Comparison of ENCODE assay signal across 8 cellular contexts in the genomic region with DNA sequence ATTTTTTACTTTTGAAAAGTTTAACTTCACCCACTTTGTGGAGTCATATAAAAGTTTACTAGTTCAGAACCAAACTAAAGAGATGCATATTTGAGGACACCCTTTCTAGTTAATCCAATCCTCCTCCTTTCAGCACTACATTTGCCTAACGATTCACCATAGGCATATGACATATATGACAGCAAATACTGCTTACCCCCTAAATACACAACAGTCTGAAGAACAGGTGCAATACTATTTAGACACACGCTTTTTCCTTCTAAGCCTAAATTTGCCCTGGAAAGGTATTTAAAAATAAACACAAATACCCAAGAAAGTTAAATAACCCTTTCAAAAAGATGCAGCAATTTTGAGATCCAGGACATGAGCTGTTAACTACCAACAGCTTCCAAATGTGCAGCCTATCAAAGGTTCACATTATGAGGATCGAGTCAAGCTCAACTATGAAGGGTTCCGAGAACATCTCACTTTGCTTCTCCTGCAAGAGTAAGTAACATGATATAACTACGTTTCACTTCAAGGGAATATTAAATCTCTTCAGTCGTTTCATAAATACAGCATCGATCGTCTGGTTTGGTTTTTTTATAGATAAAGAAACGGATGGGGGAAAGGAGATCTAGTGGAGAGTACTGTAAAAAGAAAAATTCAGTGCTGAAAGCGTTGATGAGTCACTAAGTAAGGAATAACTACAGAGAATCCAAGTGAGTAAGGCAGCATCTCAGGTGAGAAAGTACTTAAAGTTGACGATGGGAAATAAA. TPM values are rescaled to one million over a fixed set of nuclear protein-coding genes. Genes with fewer than 3 reads are reported as not detected.
A peak's percentile ranks its signal among the peaks of the same experiment; 100 is the strongest.
DNase-seq lines count a peak whose midpoint lies in the region; ATAC-seq and TF ChIP-seq lines count a peak whose summit lies in the region.

No MANE protein-coding gene starts in this region.

- no peak for TF ChIP-seq CTCF in GM12875 (IDR thresholded peaks at IDR 0.05; ENCODE audit: borderline replicate concordance, insufficient read depth, low read depth, low read length)
- no peak for TF ChIP-seq CTCF in Panc1 (IDR thresholded peaks at IDR 0.05)
- TF ChIP-seq CTCF in omental fat pad (IDR thresholded peaks at IDR 0.05), result no peak
- TF ChIP-seq CTCF in GM13977 (IDR thresholded peaks at IDR 0.05; ENCODE audit: extremely low read depth, insufficient read depth, missing control alignments), result no peak

- H3K9me3 ChIP-seq in Panc1 (ENCODE audit: control insufficient read depth, insufficient read depth, low read depth, low read length), result no peaks in the 10 kb centered on the region

- DNase-seq in Panc1 (ENCODE audit: low read depth, low spot score) (no peak), erythroblast (lab: John Stamatoyannopoulos, UW) (peak in 1 of 2 experiments; percentile 75), omental fat pad (ENCODE audit: low spot score) (no peak), GM13977 (ENCODE audit: low spot score) (no peak), SIG-M5 (lab: John Stamatoyannopoulos, UW) (no peak), hippocampal formation (lab: John Stamatoyannopoulos, UW) (no peak)

- BruUV-seq in Panc1 (replicated peaks; lab: Mats Ljungman, UMichigan), result no TSS peak

- intact Hi-C loops in Panc1 (cut with micrococcal nuclease; ENCODE audit: unreplicated experiment), result no loop called here

- POLR2A ChIA-PET in Panc1 (lab: Charles Lee), result no interaction called here

- ATAC-seq in Panc1, result no peak
- ATAC-seq in omental fat pad (ENCODE audit: low FRiP score), result peak; percentile 13
- no peak for ATAC-seq in HG03378 (IDR thresholded peaks at IDR 0.05; ENCODE audit: unreplicated experiment)

- peak overlapping the region; percentile 77 for H3K27ac ChIP-seq in Panc1 (ENCODE audit: low read length)

- H3K27me3 ChIP-seq in Panc1 (ENCODE audit: control insufficient read depth, insufficient read depth, low read length), result no peaks in the 10 kb centered on the region

- peaks cover 7% of the 10 kb centered on the region; the same call in 1 of the 2 replicates for H3K4me1 ChIP-seq in Panc1 (ENCODE audit: control insufficient read depth, insufficient read depth, low read length)

- in situ Hi-C loops in Panc1 (cut with HindIII; ENCODE audit: low pct_unique_long_range_greater_than_20kb, low sequenced_read_pairs), result no loop called here
- in situ Hi-C loops in GM13977 (cut with MboI; ENCODE audit: low pct_unique_long_range_greater_than_20kb, low sequenced_read_pairs, unreplicated experiment), result no loop called here

- peak; percentile 26 for TF ChIP-seq POLR2A in erythroblast (IDR thresholded peaks at IDR 0.05; ENCODE audit: low read length)

- H3K4me3 ChIP-seq in GM12875 (ENCODE audit: low read depth, low read length), result peak overlapping the region; percentile 60
- H3K4me3 ChIP-seq in Panc1 (ENCODE audit: low read depth in 2 of 2, low read length in 2 of 2), result peak overlapping the region; percentile 89

- CTCF ChIA-PET in Panc1 (lab: Charles Lee), result no interaction called here

- peaks cover 6% of the 10 kb centered on the region for H3K36me3 ChIP-seq in Panc1 (ENCODE audit: control insufficient read depth, insufficient read depth, low read length)

RNA-seq across cellular contexts. Expression of a gene that starts 0.7 kb away (rescaled TPM):
- total RNA-seq in Panc1 (2021; ENCODE audit: unreplicated experiment) (3.3 TPM), omental fat pad (10 to 100 TPM in 1 of 4 donors, 1 to 10 TPM in 3; 5.0 to 13.0 (median 8.6) TPM)
- polyA plus RNA-seq in Panc1 (2012; ENCODE audit: insufficient read length), result 2.2 TPM

RNA-seq across cellular contexts. Expression of a gene that starts 1.4 kb away (rescaled TPM):
- total RNA-seq in Panc1 (2021; ENCODE audit: unreplicated experiment) (29.2 TPM), omental fat pad (10 to 100 TPM; 35.6 to 56.7 (median 43.8) TPM)
- polyA plus RNA-seq in Panc1 (2012; ENCODE audit: insufficient read length), result 13.3 TPM
